8 cellular contexts compared by ENCODE assay signal in genomic region chr3:149376728-149377407, GRCh38. TPM values are rescaled to one million over a fixed set of nuclear protein-coding genes. Genes with fewer than 3 reads are reported as not detected.
A peak's percentile ranks its signal among the peaks of the same experiment; 100 is the strongest.
DNase-seq lines count a peak whose midpoint lies in the region; ATAC-seq and TF ChIP-seq lines count a peak whose summit lies in the region.

No MANE protein-coding gene starts in this region.

- no peak for TF ChIP-seq POLR2A in testis (IDR thresholded peaks at IDR 0.05)

- no peaks in the 10 kb centered on the region for H3K27me3 ChIP-seq in testis

- 40 to 47% methylated on average over 8 of the region's 8 CpGs for WGBS in testis, 2 donors

- H3K36me3 ChIP-seq in testis (ENCODE audit: low read depth, missing control alignments) = no peaks in the 10 kb centered on the region

- POLR2A ChIA-PET in T-cell (lab: Charles Lee) (no interaction called here), HEK293T (lab: Yijun Ruan, JAX) (no interaction called here)

- H3K4me3 Mint-ChIP-seq in T-cell = no peak overlapping the region

- no peaks in the 10 kb centered on the region for H3K9me3 Mint-ChIP-seq in T-cell

- in situ Hi-C loops in GM13976 (cut with MboI; ENCODE audit: low sequenced_read_pairs, unreplicated experiment) = no loop called here

- peak overlapping the region; percentile 27 to 56 for H3K4me3 ChIP-seq in testis

- CTCF ChIA-PET in T-cell (lab: Charles Lee) = no interaction called here
- CTCF ChIA-PET in HEK293T (lab: Yijun Ruan, JAX) = interaction anchor here (1.5 kb wide), 1 partner anchor 14 kb away, joined by 3 read pairs; no protein-coding TSS in a partner anchor

- no peaks in the 10 kb centered on the region for H3K9me3 ChIP-seq in testis

- intact Hi-C loops in testis (cut with DNase I; ENCODE audit: low total_unique reads) = no loop called here

- H3K4me1 ChIP-seq in testis = peaks cover 3% of the 10 kb centered on the region

- peaks cover 12 to 25% of the 10 kb centered on the region in 2 donors for H3K27me3 Mint-ChIP-seq in T-cell

- DNase-seq in NCI-H1092 treated with DMSO at 0.1 percent for 48 hours (lab: John Stamatoyannopoulos, UW) (peak; percentile 68), caudate nucleus (lab: John Stamatoyannopoulos, UW) (no peak), left kidney (ENCODE audit: low read depth, low spot score) (peak; percentile 28), testis (no peak), T-cell (no peak), GM13976 (ENCODE audit: low spot score) (no peak), HEK293T (ENCODE audit: extremely low spot score) (no peak)

- no peak overlapping the region for H3K27ac Mint-ChIP-seq in T-cell

- H3K36me3 Mint-ChIP-seq in T-cell = no peaks in the 10 kb centered on the region

- H3K4me1 Mint-ChIP-seq in T-cell = peaks cover 0 to 1% (median 0%) of the 10 kb centered on the region in 3 donors

- H3K27ac ChIP-seq in caudate nucleus (ENCODE audit: low read depth, low read length) = peak overlapping the region; percentile 19
- peak overlapping the region; percentile 52 to 70 for H3K27ac ChIP-seq in testis

- TF ChIP-seq CTCF in testis (IDR thresholded peaks at IDR 0.05) = no peak
- no peak for TF ChIP-seq CTCF in GM13976 (IDR thresholded peaks at IDR 0.05; ENCODE audit: borderline replicate concordance, control extremely low read depth, extremely low read depth, insufficient read depth, missing control alignments)

- ATAC-seq in T-cell (replicated peaks in 1 of 4) (no peak), GM21526 (IDR thresholded peaks at IDR 0.05; ENCODE audit: low FRiP score, unreplicated experiment) (no peak)

TF ChIP-seq in HEK293T, 16 proteins besides CTCF, POLR2A, EP300 and RAD21:
- TF ChIP-seq BHLHE40 (IDR thresholded peaks at IDR 0.05; ENCODE audit: borderline replicate concordance) = no peak
- no peak for TF ChIP-seq FOXM1 (IDR thresholded peaks at IDR 0.05; ENCODE audit: borderline replicate concordance)
- TF ChIP-seq PKNOX1 (IDR thresholded peaks at IDR 0.05) = no peak
- no peak for TF ChIP-seq FOXK2 (IDR thresholded peaks at IDR 0.05)
- TF ChIP-seq SUZ12 (IDR thresholded peaks at IDR 0.05) = no peak
- TF ChIP-seq ELF4 (IDR thresholded peaks at IDR 0.05) = no peak
- no peak for TF ChIP-seq TARDBP (IDR thresholded peaks at IDR 0.05)

RNA-seq across cellular contexts. Expression of gene TM4SF1, which starts 0.6 kb away (rescaled TPM):
- total RNA-seq in testis = 10 to 100 TPM; 16.2 to 24.9 TPM
- 62.7 TPM for polyA plus RNA-seq in testis (ENCODE audit: insufficient read depth, low read depth, low replicate concordance)
- total RNA-seq in T-cell = 1 to 10 TPM in 1 of 5 donors, under 1 TPM in 2, not detected in 2; 0.76 to 1.0 (median 0.79) TPM

RNA-seq across cellular contexts. Expression of gene TM4SF18, which starts 43.4 kb away (rescaled TPM):
- total RNA-seq in testis (1 to 10 TPM; 1.2 to 4.2 TPM), T-cell (not detected)
- polyA plus RNA-seq in testis (ENCODE audit: insufficient read depth, low read depth, low replicate concordance) = 3.1 TPM

Comparison
In these comparisons a context has a peak if more than half of its experiments do, and no peak if none do; other contexts are left out.
1. DNase-seq: peak in NCI-H1092 treated with DMSO at 0.1 percent for 48 hours (single experiment) and left kidney (single experiment); none in caudate nucleus (0 of 61), testis (single experiment), T-cell (0 of 34), GM13976 (single experiment) and HEK293T (single experiment).
2. RNA of gene TM4SF1, which starts 0.6 kb away (total RNA-seq): 16.2 to 24.9 TPM in testis; 0.76 to 1.0 TPM in T-cell; every median in the first group is over 4 times any median in the second.